In the genomic region with DNA sequence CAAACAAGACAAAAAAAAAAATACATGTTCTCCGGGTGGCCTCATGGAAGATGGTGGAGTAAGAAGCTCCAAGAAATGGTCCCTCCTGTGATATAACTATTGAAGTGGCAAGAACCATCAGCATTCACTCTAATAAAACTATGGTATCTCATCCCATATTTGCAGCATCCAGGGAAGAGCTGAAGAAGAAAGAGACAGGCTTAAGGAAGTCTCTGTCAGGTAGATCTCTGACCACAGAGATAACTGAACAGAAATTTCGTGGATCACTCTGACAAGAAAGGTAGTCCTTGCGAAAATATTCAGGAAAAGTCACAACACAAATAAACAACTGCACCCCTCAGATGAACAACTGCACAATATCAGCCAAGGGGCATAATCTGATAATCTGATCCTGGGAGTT, we compare ENCODE assay signal across 12 cellular contexts. TPM values are rescaled to one million over a fixed set of nuclear protein-coding genes. Genes with fewer than 3 reads are reported as not detected.
"Had no signal": no experiment of that assay in that cellular context is flagged by ENCODE, and none has a peak within 500 bp of the region (broad histone marks: within the 10 kb centered on the region; RNA-seq: fewer than 3 reads in every experiment).

No MANE protein-coding gene starts in this region.

- ATAC-seq: GM23338, HCT116 had no signal

- DNase-seq: GM23248, GOT3, H7, H9, HCEC 1CT, HFFc6 had no signal

- H3K9me3 Mint-ChIP-seq: HFFc6 had no signal

- H3K4me3 Mint-ChIP-seq: GM23338, H9, HFFc6 had no signal

- H3K4me1 ChIP-seq: HAP-1 had no signal

- H3K4me2 ChIP-seq: GM23338 had no signal

- FAIRE-seq: H1, H54 had no signal

- H3K27ac ChIP-seq: GM23248 had no signal

- H3K27ac Mint-ChIP-seq: GM23338, H9, HFFc6 had no signal

- H3K36me3 ChIP-seq: HAP-1 had no signal

- H3K9me3 ChIP-seq: HAP-1 had no signal

- H3K4me1 Mint-ChIP-seq: GM23338, H9 had no signal

- H2AFZ ChIP-seq: GM23248, GM23338 had no signal

- H3K4me3 ChIP-seq: GM23248, GM23338, HAP-1 had no signal

- H3K9ac ChIP-seq: GM23248 had no signal

RNA-seq across cellular contexts. Expression of a gene that starts 54.6 kb away (rescaled TPM):
- total RNA-seq: GM23248, GM23338, H1, H4, H7, H9, HFFc6 had no signal
- polyA plus RNA-seq: GM23248, GM23338, H1 had no signal
